Comparison of ENCODE assay signal across 8 cellular contexts in the genomic region with DNA sequence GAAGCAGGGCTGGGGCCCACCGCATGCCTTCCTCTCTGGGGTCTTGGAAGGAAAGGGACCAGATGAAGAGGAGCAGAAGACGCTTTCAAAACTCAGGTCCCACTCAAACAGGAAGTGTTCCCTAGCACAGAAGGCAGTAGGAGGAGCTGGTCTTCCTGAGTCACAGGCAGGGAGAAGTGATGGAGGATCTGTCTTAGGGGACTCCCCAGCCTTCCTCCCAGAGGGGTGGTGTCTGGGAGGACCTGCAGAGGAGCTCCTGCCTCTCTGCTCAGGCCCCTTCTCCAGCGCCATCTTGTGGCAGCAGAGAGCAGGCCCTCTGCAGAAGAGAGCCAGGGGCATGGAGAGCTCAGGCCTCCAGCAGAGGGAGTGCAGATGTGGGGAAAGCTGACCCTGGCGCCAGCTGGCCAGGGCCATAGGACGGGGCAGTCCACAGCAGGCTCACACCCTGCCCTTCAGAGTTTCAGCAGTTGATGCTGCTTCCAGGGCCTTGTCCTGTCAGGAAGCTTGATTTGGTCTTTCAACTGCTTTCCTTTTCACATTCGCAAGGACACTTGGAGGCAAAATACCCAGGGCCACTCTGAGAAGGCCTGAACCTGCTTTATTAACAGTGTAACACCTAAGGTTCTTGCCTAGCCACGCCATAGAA.
DNase-seq lines count a peak whose midpoint lies in the region; ATAC-seq and TF ChIP-seq lines count a peak whose summit lies in the region.

No MANE protein-coding gene starts in this region.

- TF ChIP-seq CTCF in Caco-2 (IDR thresholded peaks at IDR 0.05; ENCODE audit: insufficient read depth in 1 of 2, low read depth in 1 of 2, low read length in 1 of 2, severe bottlenecking in 1 of 2, unreplicated experiment in 1 of 2) = peak; percentile 90 to 97

- no peaks in the 10 kb centered on the region for H3K9me3 Mint-ChIP-seq in Caco-2 (ENCODE audit: unreplicated experiment)
- no peaks in the 10 kb centered on the region for H3K9me3 Mint-ChIP-seq in naive B cell

- intact Hi-C loops in Caco-2 (cut with micrococcal nuclease; ENCODE audit: unreplicated experiment) = loop anchor here (1.0 to 5.0 kb wide), 3 partner anchors 10 to 228 kb away; no protein-coding TSS in a partner anchor

- DNase-seq in Caco-2 (peak; percentile 86), NOMO-1 treated with dmso at 0.1 percent for 144 hours (lab: John Stamatoyannopoulos, UW; ENCODE audit: unreplicated experiment) (peak; percentile 90), naive B cell (peak; percentile 67)
- peak; percentile 83 for DNase-seq in activated CD8-positive, alpha-beta memory T cell treated with anti-CD3 and anti-CD28 coated beads, Interleukin-2, amount 50 U/mL, for 48 hours
- peak; percentile 72 for DNase-seq in stimulated activated naive CD4-positive, alpha-beta T cell treated with Interleukin-2 at 50 U/mL for 16 hours (lab: John Stamatoyannopoulos, UW)

- CTCF ChIA-PET in Caco-2 (lab: Charles Lee) = interaction anchor here (0.6 to 1.6 kb wide), 15 partner anchors 9 to 229 kb away, joined by 3 to 17 read pairs (median 4); partner anchors contain the start of gene STARD3NL

- peaks cover 25% of the 10 kb centered on the region for H3K4me1 ChIP-seq in Caco-2

- H3K36me3 Mint-ChIP-seq in Caco-2 (ENCODE audit: insufficient read depth, unreplicated experiment) = no peaks in the 10 kb centered on the region
- H3K36me3 Mint-ChIP-seq in naive B cell = no peaks in the 10 kb centered on the region

- H3K36me3 ChIP-seq in Caco-2 (ENCODE audit: control insufficient read depth, insufficient read depth, low read length) = no peaks in the 10 kb centered on the region

- no peaks in the 10 kb centered on the region for H3K27me3 Mint-ChIP-seq in Caco-2 (ENCODE audit: insufficient read depth, unreplicated experiment)
- no peaks in the 10 kb centered on the region for H3K27me3 Mint-ChIP-seq in naive B cell

- H3K4me1 Mint-ChIP-seq in Caco-2 (ENCODE audit: low read depth, unreplicated experiment) = peaks cover 21% of the 10 kb centered on the region
- peaks cover 16 to 19% (median 18%) of the 10 kb centered on the region in 3 donors for H3K4me1 Mint-ChIP-seq in naive B cell

- H3K4me3 Mint-ChIP-seq in Caco-2 (ENCODE audit: unreplicated experiment) = peak overlapping the region; percentile 35
- H3K4me3 Mint-ChIP-seq in naive B cell = peak overlapping the region in 6 of 8 donors; percentile 43 to 64 (median 56)

- peak overlapping the region; percentile 63 for H3K27ac Mint-ChIP-seq in Caco-2 (ENCODE audit: unreplicated experiment)
- H3K27ac Mint-ChIP-seq in naive B cell = peak overlapping the region; percentile 68 to 88 (median 78)

- no peaks in the 10 kb centered on the region for H3K27me3 ChIP-seq in Caco-2 (replicated peaks; ENCODE audit: control insufficient read depth, insufficient read depth, low read length)

- no peak overlapping the region for H3K4me3 ChIP-seq in Caco-2 (ENCODE audit: low read depth, low read length)

- ATAC-seq in GM19395 (IDR thresholded peaks at IDR 0.05; ENCODE audit: unreplicated experiment) (peak; percentile 95), HG03460 (IDR thresholded peaks at IDR 0.05; ENCODE audit: unreplicated experiment) (peak; percentile 96), esophagus mucosa (peak; percentile 89), naive B cell (ENCODE audit: low read depth in 2 of 2) (peak; percentile 95 to 96)

- POLR2A ChIA-PET in Caco-2 (lab: Charles Lee) = no interaction called here

- BruUV-seq in Caco-2 (replicated peaks; lab: Mats Ljungman, UMichigan) = no TSS peak

- no peaks in the 10 kb centered on the region for H3K9me3 ChIP-seq in Caco-2
